Comparison of ENCODE assay signal across 1 cellular context in the genomic region with DNA sequence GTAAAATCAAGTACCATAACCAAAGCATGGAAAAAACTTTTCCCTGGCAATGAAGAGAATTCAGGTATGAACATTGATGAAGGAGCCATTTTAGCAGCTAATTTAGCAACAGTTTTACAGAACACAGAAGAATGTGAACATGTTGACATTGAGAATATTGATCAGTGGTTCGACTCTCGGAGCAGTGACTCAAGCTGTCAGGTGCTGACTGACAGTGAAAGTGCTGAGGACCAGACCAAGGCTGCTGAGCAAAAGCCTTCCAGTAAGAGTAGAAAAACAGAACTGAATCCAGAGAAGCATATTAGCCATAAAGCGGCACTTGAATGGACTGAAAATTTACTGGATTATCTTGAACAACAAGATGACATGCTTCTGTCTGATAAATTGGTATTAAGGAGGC.
TF ChIP-seq lines count a peak whose summit lies in the region.

No MANE protein-coding gene starts in this region.

TF ChIP-seq in SK-N-SH, 30 proteins besides CTCF, POLR2A, EP300 and RAD21 (continued from another document):
- TF ChIP-seq MAX (IDR thresholded peaks at IDR 0.05; ENCODE audit: low read depth) (no peak), USF1 (IDR thresholded peaks at IDR 0.05; ENCODE audit: borderline replicate concordance, low read depth) (no peak), USF2 (IDR thresholded peaks at IDR 0.05; ENCODE audit: borderline replicate concordance, low read depth, low read length) (no peak), GABPA (IDR thresholded peaks at IDR 0.05; ENCODE audit: low read depth) (no peak), GATA2 (CRISPR knock-in tag; IDR thresholded peaks at IDR 0.05) (no peak), TEAD4 (IDR thresholded peaks at IDR 0.05; ENCODE audit: borderline replicate concordance, insufficient read depth) (no peak)
- TF ChIP-seq, protein P1, sequence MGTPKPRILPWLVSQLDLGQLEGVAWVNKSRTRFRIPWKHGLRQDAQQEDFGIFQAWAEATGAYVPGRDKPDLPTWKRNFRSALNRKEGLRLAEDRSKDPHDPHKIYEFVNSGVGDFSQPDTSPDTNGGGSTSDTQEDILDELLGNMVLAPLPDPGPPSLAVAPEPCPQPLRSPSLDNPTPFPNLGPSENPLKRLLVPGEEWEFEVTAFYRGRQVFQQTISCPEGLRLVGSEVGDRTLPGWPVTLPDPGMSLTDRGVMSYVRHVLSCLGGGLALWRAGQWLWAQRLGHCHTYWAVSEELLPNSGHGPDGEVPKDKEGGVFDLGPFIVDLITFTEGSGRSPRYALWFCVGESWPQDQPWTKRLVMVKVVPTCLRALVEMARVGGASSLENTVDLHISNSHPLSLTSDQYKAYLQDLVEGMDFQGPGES (IDR thresholded peaks at IDR 0.05; ENCODE audit: low read depth, low read length): no peak
